ENCODE assay signal across 8 cellular contexts in genomic region chr2:26846881-26847662, GRCh38. TPM values are rescaled to one million over a fixed set of nuclear protein-coding genes. Genes with fewer than 3 reads are reported as not detected.
DNase-seq lines count a peak whose midpoint lies in the region; ATAC-seq and TF ChIP-seq lines count a peak whose summit lies in the region.
"Had no signal": no experiment of that assay in that cellular context is flagged by ENCODE, and none has a peak within 500 bp of the region (broad histone marks: within the 10 kb centered on the region; RNA-seq: fewer than 3 reads in every experiment).

No MANE protein-coding gene starts in this region.

- no peak overlapping the region for H2BK120ac ChIP-seq in trophoblast cell (ENCODE audit: insufficient read depth, low read length, poor library complexity)

- no peaks in the 10 kb centered on the region for H3K79me2 ChIP-seq in trophoblast cell (ENCODE audit: control insufficient read depth, insufficient read depth, low read length, poor library complexity)

- ATAC-seq in GM19452 (IDR thresholded peaks at IDR 0.05; ENCODE audit: unreplicated experiment) = no peak
- ATAC-seq in HG02852 (IDR thresholded peaks at IDR 0.05; ENCODE audit: unreplicated experiment) = no peak
- ATAC-seq in HG03108 (IDR thresholded peaks at IDR 0.05; ENCODE audit: unreplicated experiment) = no peak

- no peak overlapping the region for H3K4ac ChIP-seq in trophoblast cell (ENCODE audit: low read depth, low read length)

- no peak overlapping the region for H2AK5ac ChIP-seq in trophoblast cell (ENCODE audit: low read length)

- no peak overlapping the region for H3K18ac ChIP-seq in trophoblast cell (ENCODE audit: low read length)

- peak overlapping the region; percentile 64 for H3K27ac ChIP-seq in ectodermal cell (ENCODE audit: insufficient read depth, low read depth, low read length, poor library complexity, severe bottlenecking)
- no peak overlapping the region for H3K27ac ChIP-seq in trophoblast cell (ENCODE audit: low read depth, low read length)
- H3K27ac ChIP-seq: pancreas had no signal

- no peak overlapping the region for H2BK5ac ChIP-seq in trophoblast cell (ENCODE audit: low read depth, low read length, poor library complexity)

- H3K79me1 ChIP-seq in trophoblast cell (ENCODE audit: low read length) = no peaks in the 10 kb centered on the region

- no peak overlapping the region for H3K14ac ChIP-seq in trophoblast cell (ENCODE audit: low read length)

- H3K23ac ChIP-seq in trophoblast cell (ENCODE audit: low read length) = no peak overlapping the region

- no peak overlapping the region for H2BK12ac ChIP-seq in trophoblast cell (ENCODE audit: low read length)

- TF ChIP-seq CTCF in GM20000 (IDR thresholded peaks at IDR 0.05; ENCODE audit: extremely low read depth, missing control alignments) = no peak

- H3K4me1 ChIP-seq in ectodermal cell (ENCODE audit: control insufficient read depth, insufficient read depth, low read length) (peaks cover 10% of the 10 kb centered on the region), trophoblast cell (ENCODE audit: control insufficient read depth in 1 of 2, insufficient read depth in 2 of 2, low read length in 2 of 2) (peaks cover 5 to 13% of the 10 kb centered on the region in 2 experiments)

- no peak overlapping the region for H4K12ac ChIP-seq in trophoblast cell (ENCODE audit: low read depth, low read length)

- H3K27me3 ChIP-seq in ectodermal cell (ENCODE audit: control insufficient read depth, insufficient read depth, low read length, poor library complexity, severe bottlenecking) (peaks cover 50% of the 10 kb centered on the region), trophoblast cell (ENCODE audit: insufficient read depth, low read length) (peaks cover 46% of the 10 kb centered on the region)

- 8% methylated on average over 44 of the region's 44 CpGs for WGBS in ectodermal cell, 2 experiments
- no CpG with 5 or more reads among the region's 44 CpGs for WGBS in trophoblast cell (ENCODE audit: extremely low coverage, insufficient coverage, insufficient read length)

- no peaks in the 10 kb centered on the region for H3K9me3 ChIP-seq in ectodermal cell (ENCODE audit: control insufficient read depth, low read length)
- H3K9me3 ChIP-seq in trophoblast cell (ENCODE audit: insufficient read depth, low read depth, low read length) = peaks cover 8% of the 10 kb centered on the region
- H3K9me3 ChIP-seq: pancreas had no signal

- H4K91ac ChIP-seq in trophoblast cell (ENCODE audit: low read depth, low read length) = no peak overlapping the region

- peak overlapping the region; percentile 63 for H2AFZ ChIP-seq in trophoblast cell (ENCODE audit: insufficient read depth, low read length, poor library complexity)

- no peaks in the 10 kb centered on the region for H3K36me3 ChIP-seq in ectodermal cell (ENCODE audit: control insufficient read depth, insufficient read depth, low read length)
- H3K36me3 ChIP-seq in trophoblast cell (ENCODE audit: control insufficient read depth in 1 of 2, insufficient read depth in 2 of 2, low read length in 2 of 2) = no peaks in the 10 kb centered on the region
- H3K36me3 ChIP-seq: pancreas had no signal

- peak; percentile 42 for DNase-seq in GM20000 (ENCODE audit: low spot score)
- DNase-seq in NCI-H2227 treated with DMSO at 0.1 percent for 48 hours (lab: John Stamatoyannopoulos, UW) = peak; percentile 67
- no peak for DNase-seq in trophoblast cell

- no peak overlapping the region for H3K9ac ChIP-seq in trophoblast cell (ENCODE audit: low read length)

- H3K4me2 ChIP-seq in trophoblast cell (ENCODE audit: low read length) = peak overlapping the region; percentile 80

- no peak overlapping the region for H4K8ac ChIP-seq in trophoblast cell (ENCODE audit: low read depth, low read length)

- H3K4me3 ChIP-seq in ectodermal cell (ENCODE audit: insufficient read depth, low read depth, low read length) (peak overlapping the region; percentile 79), trophoblast cell (ENCODE audit: low read depth, low read length) (peak overlapping the region; percentile 71)

RNA-seq across cellular contexts. Expression of gene DPYSL5, which starts 0.9 kb away (rescaled TPM):
- 140 TPM for polyA plus RNA-seq in ectodermal cell (2013, experiment 1 of 4)
- 172 TPM for polyA plus RNA-seq in ectodermal cell (2013, experiment 2 of 4)
- 102 TPM for polyA plus RNA-seq in ectodermal cell (2013, experiment 3 of 4)
- polyA plus RNA-seq in ectodermal cell (2013, experiment 4 of 4) = 109 TPM
- polyA plus RNA-seq in trophoblast cell (2013) = 0.05 and 0.06 TPM in 2 replicates

Comparison
In these comparisons a context has a peak if more than half of its experiments do, and no peak if none do; other contexts are left out.
1. DNase-seq: peak in GM20000 (single experiment) and NCI-H2227 treated with DMSO at 0.1 percent for 48 hours (single experiment); none in trophoblast cell (0 of 2).